In genomic region chr2:187586091-187586632, GRCh38 we compare ENCODE assay signal across 9 cellular contexts. TPM values are rescaled to one million over a fixed set of nuclear protein-coding genes. Genes with fewer than 3 reads are reported as not detected.
DNase-seq lines count a peak whose midpoint lies in the region; ATAC-seq and TF ChIP-seq lines count a peak whose summit lies in the region.
"Had no signal": no experiment of that assay in that cellular context is flagged by ENCODE, and none has a peak within 500 bp of the region (broad histone marks: within the 10 kb centered on the region; RNA-seq: fewer than 3 reads in every experiment).

No MANE protein-coding gene starts in this region.

- H3K27me3 ChIP-seq in GM23248 (replicated peaks; ENCODE audit: insufficient read depth) (no peaks in the 10 kb centered on the region), gastrocnemius medialis (no peaks in the 10 kb centered on the region)

- intact Hi-C loops in gastrocnemius medialis (cut with DNase I; ENCODE audit: low total_unique reads), result no loop called here

- H3K4me1 ChIP-seq in GM23248 (ENCODE audit: insufficient read depth) (peaks cover 10% of the 10 kb centered on the region), gastrocnemius medialis (peaks cover 2% of the 10 kb centered on the region in 2 donors)

- no peaks in the 10 kb centered on the region for H3K36me3 ChIP-seq in GM23248 (ENCODE audit: low read depth)
- no peaks in the 10 kb centered on the region for H3K36me3 ChIP-seq in gastrocnemius medialis
- H3K36me3 ChIP-seq: thoracic aorta had no signal

- peaks cover 10% of the 10 kb centered on the region; the same call in 1 of the 2 replicates for H3F3A ChIP-seq in GM23248 (ENCODE audit: insufficient read depth)

- DNase-seq in GM12865 (ENCODE audit: low read depth) (peak; percentile 28), GM23248 (peak; percentile 68), MV-4-11 (lab: John Stamatoyannopoulos, UW) (peak; percentile 94), dermis blood vessel endothelial cell (peak; percentile 65), inferior parietal cortex (ENCODE audit: extremely low spot score) (no peak), gastrocnemius medialis (no peak), DMS114 treated with DMSO at 0.1 percent for 48 hours (lab: John Stamatoyannopoulos, UW; ENCODE audit: unreplicated experiment) (no peak), NCI-H2081 (lab: John Stamatoyannopoulos, UW) (no peak)

- no peak overlapping the region for H3K4me3 ChIP-seq in GM12865 (ENCODE audit: low read depth, low read length)
- no peak overlapping the region for H3K4me3 ChIP-seq in GM23248
- H3K4me3 ChIP-seq in gastrocnemius medialis, result no peak overlapping the region
- H3K4me3 ChIP-seq: thoracic aorta had no signal

- no peak overlapping the region for H3K4me2 ChIP-seq in GM23248 (ENCODE audit: unreplicated experiment)

- in situ Hi-C loops in GM23248 (cut with MboI) (loop anchor here (25.0 kb wide), 1 partner anchor 926 kb away; no protein-coding TSS in a partner anchor), gastrocnemius medialis (cut with MboI; ENCODE audit: low sequenced_read_pairs in 4 of 4) (loop anchor here (25.0 kb wide), 3 partner anchors 251 to 1826 kb away; no protein-coding TSS in a partner anchor)

- no peaks in the 10 kb centered on the region for H4K20me1 ChIP-seq in GM23248 (ENCODE audit: insufficient read depth)

- no peak overlapping the region for H3K9ac ChIP-seq in GM23248

- WGBS in GM23248 (ENCODE audit: low coverage in 1 of 2, low lambda C conversion rate in 2 of 2, missing lambda C conversion rate in 2 of 2), 2 experiments, result 93 to 97% methylated on average over 3 of the region's 3 CpGs

- TF ChIP-seq POLR2A in gastrocnemius medialis (IDR thresholded peaks at IDR 0.05), result no peak

- ATAC-seq in gastrocnemius medialis, result no peak

- H3K79me2 ChIP-seq in GM23248 (ENCODE audit: insufficient read depth), result no peaks in the 10 kb centered on the region

- no peaks in the 10 kb centered on the region for H3K9me3 ChIP-seq in GM23248 (ENCODE audit: low read depth)
- no peaks in the 10 kb centered on the region for H3K9me3 ChIP-seq in gastrocnemius medialis
- H3K9me3 ChIP-seq: thoracic aorta had no signal

- H3K27ac ChIP-seq in GM23248 (no peak overlapping the region), gastrocnemius medialis (no peak overlapping the region)
- H3K27ac ChIP-seq: thoracic aorta had no signal

- no peaks in the 10 kb centered on the region for H3K9me2 ChIP-seq in GM23248 (ENCODE audit: insufficient read depth)

- no peak overlapping the region for H2AFZ ChIP-seq in GM23248

- TF ChIP-seq CTCF in GM12865 (IDR thresholded peaks at IDR 0.05; ENCODE audit: insufficient read depth, low read depth, low read length, missing control alignments) (no peak), gastrocnemius medialis (IDR thresholded peaks at IDR 0.05 in 4 of 5, conservative IDR thresholded peaks at IDR 0.05 in 1 of 5) (no peak)

RNA-seq across cellular contexts. Expression of gene TFPI, which starts 31.9 kb away (rescaled TPM):
- 31.5 and 48.7 TPM in 2 replicates for total RNA-seq in GM23248 (2014; rRNA removed; shearing (Covaris generic))
- 62.0 and 64.4 TPM in 2 replicates for polyA plus RNA-seq in GM23248 (2016; fragmentation: Nextera tagmentation; extraction: Ambion mirVana)
- 1,082 and 1,146 TPM in 2 replicates for total RNA-seq in dermis blood vessel endothelial cell
- total RNA-seq in gastrocnemius medialis, result 10 to 100 TPM; 30.7 to 91.5 (median 54.7) TPM

Comparison
In these comparisons a context has a peak if more than half of its experiments do, and no peak if none do; other contexts are left out.
1. DNase-seq: peak in GM12865 (single experiment), GM23248 (single experiment), MV-4-11 (single experiment) and dermis blood vessel endothelial cell (single experiment); none in inferior parietal cortex (single experiment), gastrocnemius medialis (0 of 2), DMS114 treated with DMSO at 0.1 percent for 48 hours (single experiment) and NCI-H2081 (0 of 2).
2. RNA of gene TFPI, which starts 31.9 kb away (total RNA-seq): 1,082 to 1,146 TPM in dermis blood vessel endothelial cell; 30.7 to 91.5 TPM in gastrocnemius medialis and 31.5 to 48.7 TPM in GM23248; every median in the first group is over 10 times any median in the second.